In genomic region chr13:114097504-114097892, GRCh38 we compare ENCODE assay signal across 1 cellular context.
TF ChIP-seq lines count a peak whose summit lies in the region.

No MANE protein-coding gene starts in this region.

TF ChIP-seq in WTC11, 78 proteins besides CTCF, POLR2A, EP300 and RAD21 (continued from another document):
- TF ChIP-seq ATF2 (CRISPR knock-in tag; IDR thresholded peaks at IDR 0.05; ENCODE audit: borderline replicate concordance, low read depth) (no peak), ZNF121 (CRISPR knock-in tag; IDR thresholded peaks at IDR 0.05) (no peak), ZNF317 (CRISPR knock-in tag; IDR thresholded peaks at IDR 0.05; ENCODE audit: borderline replicate concordance, low read depth) (no peak), ELF4 (CRISPR knock-in tag; IDR thresholded peaks at IDR 0.05; ENCODE audit: low read depth) (no peak), ZNF671 (CRISPR knock-in tag; IDR thresholded peaks at IDR 0.05) (no peak), ZNF416 (CRISPR knock-in tag; IDR thresholded peaks at IDR 0.05) (no peak), ZBTB21 (CRISPR knock-in tag; IDR thresholded peaks at IDR 0.05; ENCODE audit: borderline replicate concordance) (no peak), ZNF423 (CRISPR knock-in tag; IDR thresholded peaks at IDR 0.05) (no peak), FOXK1 (CRISPR knock-in tag; IDR thresholded peaks at IDR 0.05) (no peak), MLX (CRISPR knock-in tag; IDR thresholded peaks at IDR 0.05) (no peak)
